Comparison of ENCODE assay signal across 9 cellular contexts in the genomic region with DNA sequence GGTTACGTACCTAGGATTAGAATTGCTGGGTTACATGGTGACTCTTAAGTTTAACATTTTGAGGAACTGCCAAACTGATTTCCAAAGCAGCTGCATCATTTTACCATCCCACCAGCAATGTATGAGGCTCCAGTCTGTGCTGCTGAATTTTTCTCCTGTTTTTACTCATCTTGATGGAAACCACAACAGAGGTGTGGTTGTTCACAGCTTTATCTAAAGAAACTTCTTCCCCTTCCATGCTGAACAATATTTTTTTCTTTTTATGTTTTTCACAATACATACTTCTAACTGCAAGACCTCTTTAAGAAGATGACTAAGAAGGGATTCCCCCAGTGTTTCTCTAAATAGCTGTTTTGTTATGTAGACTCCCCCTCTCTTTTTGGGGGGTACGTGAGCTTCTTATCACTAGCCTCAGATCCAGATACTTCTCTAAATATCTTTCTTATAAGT. TPM values are rescaled to one million over a fixed set of nuclear protein-coding genes. Genes with fewer than 3 reads are reported as not detected.
A peak's percentile ranks its signal among the peaks of the same experiment; 100 is the strongest.
DNase-seq lines count a peak whose midpoint lies in the region; ATAC-seq and TF ChIP-seq lines count a peak whose summit lies in the region.
"Had no signal": no experiment of that assay in that cellular context is flagged by ENCODE, and none has a peak within 500 bp of the region (broad histone marks: within the 10 kb centered on the region; RNA-seq: fewer than 3 reads in every experiment).

No MANE protein-coding gene starts in this region.

- CTCF ChIA-PET in Caco-2 (lab: Charles Lee): interaction anchor here (1.1 kb wide), 1 partner anchor 24 kb away, joined by 4 read pairs; a partner anchor contains a TSS

- H3K4me3 ChIP-seq in Caco-2 (ENCODE audit: low read depth, low read length): no peak overlapping the region
- no peak overlapping the region for H3K4me3 ChIP-seq in adrenal gland
- no peak overlapping the region for H3K4me3 ChIP-seq in effector memory CD4-positive, alpha-beta T cell (ENCODE audit: insufficient read depth, low read depth, low read length, poor library complexity, severe bottlenecking)
- H3K4me3 ChIP-seq: SK-N-MC had no signal

- POLR2A ChIA-PET in Caco-2 (lab: Charles Lee): no interaction called here

- H3K4me1 Mint-ChIP-seq in memory B cell: peaks cover 18% of the 10 kb centered on the region
- peaks cover 24% of the 10 kb centered on the region for H3K4me1 Mint-ChIP-seq in Caco-2 (ENCODE audit: low read depth, unreplicated experiment)

- H3K27me3 ChIP-seq in Caco-2 (replicated peaks; ENCODE audit: control insufficient read depth, insufficient read depth, low read length) (no peaks in the 10 kb centered on the region), adrenal gland (no peaks in the 10 kb centered on the region)
- no peaks in the 10 kb centered on the region for H3K27me3 ChIP-seq in effector memory CD4-positive, alpha-beta T cell (replicated peaks; ENCODE audit: control insufficient read depth, insufficient read depth, low read length, poor library complexity, severe bottlenecking)

- no peak overlapping the region for H3K27ac ChIP-seq in adrenal gland
- H3K27ac ChIP-seq in effector memory CD4-positive, alpha-beta T cell (ENCODE audit: insufficient read depth, low read length, poor library complexity, severe bottlenecking): no peak overlapping the region
- H3K27ac ChIP-seq: SK-N-MC had no signal

- H3K4me3 Mint-ChIP-seq in memory B cell (no peak overlapping the region), Caco-2 (ENCODE audit: unreplicated experiment) (no peak overlapping the region)

- WGBS in adrenal gland, 4 donors: 62 to 68% (median 68%) methylated on average over 2 of the region's 2 CpGs

- DNase-seq in GM10266 (ENCODE audit: extremely low spot score): peak; percentile 40
- peak; percentile 44 for DNase-seq in SKM-1 (lab: John Stamatoyannopoulos, UW; ENCODE audit: unreplicated experiment)
- DNase-seq in memory B cell (ENCODE audit: low spot score in 2 of 2): no peak
- no peak for DNase-seq in Caco-2
- DNase-seq in DMS79 (lab: John Stamatoyannopoulos, UW): no peak
- no peak for DNase-seq in adrenal gland
- no peak for DNase-seq in effector memory CD4-positive, alpha-beta T cell

- H3K27me3 Mint-ChIP-seq in memory B cell: no peaks in the 10 kb centered on the region
- no peaks in the 10 kb centered on the region for H3K27me3 Mint-ChIP-seq in Caco-2 (ENCODE audit: insufficient read depth, unreplicated experiment)

- no TSS peak for BruUV-seq in Caco-2 (replicated peaks; lab: Mats Ljungman, UMichigan)

- H3K27ac Mint-ChIP-seq in memory B cell: peak overlapping the region; percentile 70
- no peak overlapping the region for H3K27ac Mint-ChIP-seq in Caco-2 (ENCODE audit: unreplicated experiment)

- H3K9me3 ChIP-seq in Caco-2 (no peaks in the 10 kb centered on the region), adrenal gland (replicated peaks in 1 of 3) (no peaks in the 10 kb centered on the region)
- no peaks in the 10 kb centered on the region for H3K9me3 ChIP-seq in effector memory CD4-positive, alpha-beta T cell (ENCODE audit: control insufficient read depth, low read length)

- H3K36me3 ChIP-seq in Caco-2 (ENCODE audit: control insufficient read depth, insufficient read depth, low read length): peaks cover 7% of the 10 kb centered on the region
- H3K36me3 ChIP-seq in adrenal gland (replicated peaks in 1 of 2): peaks cover 0 to 46% of the 10 kb centered on the region in 2 donors
- H3K36me3 ChIP-seq in effector memory CD4-positive, alpha-beta T cell (ENCODE audit: control insufficient read depth, insufficient read depth, low read length): peaks cover 35% of the 10 kb centered on the region

- H3K36me3 Mint-ChIP-seq in memory B cell (peaks cover 22% of the 10 kb centered on the region), Caco-2 (ENCODE audit: insufficient read depth, unreplicated experiment) (peaks cover 41% of the 10 kb centered on the region)

- no peaks in the 10 kb centered on the region for H3K9me3 Mint-ChIP-seq in memory B cell
- H3K9me3 Mint-ChIP-seq in Caco-2 (ENCODE audit: unreplicated experiment): no peaks in the 10 kb centered on the region

- TF ChIP-seq POLR2A in adrenal gland (IDR thresholded peaks at IDR 0.05): no peak

- peaks cover 36% of the 10 kb centered on the region for H3K4me1 ChIP-seq in Caco-2
- H3K4me1 ChIP-seq in adrenal gland (replicated peaks in 1 of 2): peaks cover 0 to 18% of the 10 kb centered on the region in 2 donors
- no peaks in the 10 kb centered on the region for H3K4me1 ChIP-seq in effector memory CD4-positive, alpha-beta T cell (ENCODE audit: control insufficient read depth, insufficient read depth, low read length, poor library complexity, severe bottlenecking)

- ATAC-seq in GM21786 (IDR thresholded peaks at IDR 0.05; ENCODE audit: unreplicated experiment) (peak; percentile 53), memory B cell (ENCODE audit: low read depth) (peak; percentile 19)

- TF ChIP-seq CTCF in GM10266 (IDR thresholded peaks at IDR 0.05; ENCODE audit: control insufficient read depth, insufficient read depth, low read depth, missing control alignments) (no peak), Caco-2 (IDR thresholded peaks at IDR 0.05; ENCODE audit: insufficient read depth in 1 of 2, low read depth in 1 of 2, low read length in 1 of 2, severe bottlenecking in 1 of 2, unreplicated experiment in 1 of 2) (no peak), adrenal gland (IDR thresholded peaks at IDR 0.05) (no peak)

- intact Hi-C loops in Caco-2 (cut with micrococcal nuclease; ENCODE audit: unreplicated experiment) (no loop called here), adrenal gland (cut with DNase I) (loop anchor here (5.0 to 10.0 kb wide), 2 partner anchors 101 to 179 kb away; no protein-coding TSS in a partner anchor)

RNA-seq across cellular contexts. Expression of a gene that starts 24.0 kb away (rescaled TPM):
- total RNA-seq in Caco-2 (2022) (22.8 and 25.0 TPM in 2 replicates), adrenal gland (10 to 100 TPM in 7 of 8 donors, 1 to 10 TPM in 1; 8.8 to 35.2 (median 14.1) TPM)
- polyA plus RNA-seq in adrenal gland: 1 to 10 TPM; 3.0 to 8.8 (median 5.5) TPM

RNA-seq across cellular contexts. Expression of a gene that starts 47.7 kb away (rescaled TPM):
- total RNA-seq in Caco-2 (2022) (17.0 and 17.2 TPM in 2 replicates), adrenal gland (1 to 10 TPM in 3 of 8 donors, under 1 TPM in 4, not detected in 1; 0.32 to 3.6 (median 0.90) TPM)
- 1 to 10 TPM in 1 of 3 donors, under 1 TPM in 2; 0.38 to 1.1 (median 0.67) TPM for polyA plus RNA-seq in adrenal gland

Comparison
In these comparisons a context has a peak if more than half of its experiments do, and no peak if none do; other contexts are left out.
1. DNase-seq: peak in GM10266 (single experiment) and SKM-1 (single experiment); none in memory B cell (0 of 2), Caco-2 (0 of 2), DMS79 (single experiment), adrenal gland (0 of 7) and effector memory CD4-positive, alpha-beta T cell (0 of 3).